In the genomic region with DNA sequence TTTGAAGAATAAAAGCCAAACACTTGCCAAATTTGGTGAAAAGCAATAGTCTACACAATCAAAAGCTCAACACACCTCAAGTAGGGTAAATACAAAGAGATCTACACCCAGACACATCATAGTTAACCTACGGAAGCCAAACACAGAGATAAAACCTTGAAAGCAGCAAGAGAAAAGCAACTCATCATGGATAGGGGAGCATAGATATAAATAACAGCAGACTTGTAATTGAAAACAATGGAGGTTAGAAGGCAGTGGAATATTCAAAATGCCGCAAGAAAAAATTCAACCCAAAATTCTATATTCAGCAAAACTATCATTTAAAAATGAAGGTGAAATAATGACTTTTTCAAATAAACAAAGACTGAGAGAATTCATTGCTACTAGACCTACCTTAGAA, we compare ENCODE assay signal across 17 cellular contexts.
DNase-seq lines count a peak whose midpoint lies in the region; ATAC-seq, FAIRE-seq and TF ChIP-seq lines count a peak whose summit lies in the region.
"Had no signal": no experiment of that assay in that cellular context is flagged by ENCODE, and none has a peak within 500 bp of the region (broad histone marks: within the 10 kb centered on the region; RNA-seq: fewer than 3 reads in every experiment).

No MANE protein-coding gene starts in this region.

- H3K27ac Mint-ChIP-seq in astrocyte (ENCODE audit: unreplicated experiment) = no peak overlapping the region
- H3K27ac Mint-ChIP-seq: CD4-positive, alpha-beta T cell; H9 had no signal

- H3K9me3 Mint-ChIP-seq in astrocyte (ENCODE audit: unreplicated experiment) = no peaks in the 10 kb centered on the region

- DNase-seq in NCI-H1092 treated with DMSO at 0.1 percent for 48 hours (lab: John Stamatoyannopoulos, UW) (peak; percentile 3), NCI-H1092 (lab: John Stamatoyannopoulos, UW) (no peak), astrocyte (ENCODE audit: low read depth) (no peak), omental fat pad (ENCODE audit: low spot score) (no peak)
- DNase-seq in activated naive CD4-positive, alpha-beta T cell treated with anti-CD3 and anti-CD28 coated beads, Interleukin-2, amount 50 U/mL, for 16 hours = no peak
- DNase-seq: ACHN; Calu3; CD4-positive, alpha-beta T cell; DMS 273 treated with DMSO at 0.1 percent for 48 hours; GOT3; H9 had no signal

- H3K4me3 Mint-ChIP-seq in astrocyte (ENCODE audit: unreplicated experiment) = no peak overlapping the region
- H3K4me3 Mint-ChIP-seq: CD4-positive, alpha-beta T cell; H9 had no signal

- TF ChIP-seq CTCF in HEK293 (tag by site-specific recombination; IDR thresholded peaks at IDR 0.05) (no peak), astrocyte (IDR thresholded peaks at IDR 0.05; ENCODE audit: insufficient read depth, low read depth, low read length) (no peak), omental fat pad (IDR thresholded peaks at IDR 0.05) (no peak)

- CTCF ChIA-PET in HEK293 (lab: Yijun Ruan, JAX) = no interaction called here

- POLR2A ChIA-PET in HEK293 (lab: Yijun Ruan, JAX) = no interaction called here

- no peak overlapping the region for H3K9ac ChIP-seq in astrocyte (ENCODE audit: low read length)
- H3K9ac ChIP-seq: BLaER1 treated with 17β-estradiol and CSF1 and Interleukin-3, amounts not matched to agents 10 nM and 100 nM had no signal

- no peaks in the 10 kb centered on the region for H3K79me2 ChIP-seq in astrocyte (ENCODE audit: insufficient read depth, low read length)

- peaks cover 21% of the 10 kb centered on the region for H3K36me3 Mint-ChIP-seq in astrocyte (ENCODE audit: low read depth, unreplicated experiment)

- H2AFZ ChIP-seq in astrocyte (ENCODE audit: low read depth, low read length) = no peak overlapping the region

- FAIRE-seq in astrocyte (lab: Jason Lieb, UNC) = peak; percentile 5
- FAIRE-seq: GM12891, HTR-8/SVneo had no signal

- H3K4me1 Mint-ChIP-seq in astrocyte (ENCODE audit: low read depth, unreplicated experiment) = peaks cover 7% of the 10 kb centered on the region
- H3K4me1 Mint-ChIP-seq: H9 had no signal

- no peak for ATAC-seq in SK-N-SH treated with all-trans-retinoic acid at 6 μM for 48 hours
- no peak for ATAC-seq in GM18519 (IDR thresholded peaks at IDR 0.05; ENCODE audit: low FRiP score, unreplicated experiment)
- ATAC-seq in omental fat pad (ENCODE audit: low FRiP score) = no peak

- H3K4me3 ChIP-seq in HEK293 (ENCODE audit: low read depth, low read length) = no peak overlapping the region
- no peak overlapping the region for H3K4me3 ChIP-seq in astrocyte (ENCODE audit: insufficient read depth, low read depth, low read length)
- H3K4me3 ChIP-seq: BLaER1 treated with 17β-estradiol and CSF1 and Interleukin-3, amounts not matched to agents 10 nM and 100 nM had no signal

- H3K27me3 ChIP-seq in astrocyte (ENCODE audit: insufficient read depth, low read length) = no peaks in the 10 kb centered on the region
- H3K27me3 ChIP-seq: BLaER1 treated with 17β-estradiol and CSF1 and Interleukin-3, amounts not matched to agents 10 nM and 100 nM had no signal

- no peaks in the 10 kb centered on the region for H4K20me1 ChIP-seq in astrocyte (ENCODE audit: insufficient read depth, low read length)
- H4K20me1 ChIP-seq: BLaER1 treated with 17β-estradiol and CSF1 and Interleukin-3, amounts not matched to agents 10 nM and 100 nM had no signal

- no peaks in the 10 kb centered on the region for H3K27me3 Mint-ChIP-seq in astrocyte (ENCODE audit: low read depth, unreplicated experiment)
- H3K27me3 Mint-ChIP-seq: CD4-positive, alpha-beta T cell had no signal

- H3K36me3 ChIP-seq in HEK293 (ENCODE audit: control insufficient read depth in 2 of 2, insufficient read depth in 1 of 2, low read length in 2 of 2) (peaks cover 0 to 4% of the 10 kb centered on the region in 2 experiments), astrocyte (ENCODE audit: insufficient read depth, low read length) (peaks cover 3% of the 10 kb centered on the region)

- no peak overlapping the region for H3K4me2 ChIP-seq in astrocyte (ENCODE audit: low read length)
- H3K4me2 ChIP-seq: BLaER1 treated with 17β-estradiol and CSF1 and Interleukin-3, amounts not matched to agents 10 nM and 100 nM had no signal

- H3K9me3 ChIP-seq in HEK293 (ENCODE audit: control insufficient read depth, insufficient read depth, low read depth, low read length) = no peaks in the 10 kb centered on the region
- H3K9me3 ChIP-seq in astrocyte (ENCODE audit: insufficient read depth, low read depth, low read length) = no peaks in the 10 kb centered on the region

- H3K4me1 ChIP-seq in HEK293 (ENCODE audit: control insufficient read depth, insufficient read depth, low read length) (no peaks in the 10 kb centered on the region), astrocyte (ENCODE audit: insufficient read depth, low read length) (peaks cover 4% of the 10 kb centered on the region)

- no peak overlapping the region for H3K27ac ChIP-seq in HEK293 (ENCODE audit: extremely low read depth, low read depth, low read length)
- no peak overlapping the region for H3K27ac ChIP-seq in astrocyte (ENCODE audit: low read depth, low read length)
- H3K27ac ChIP-seq: BLaER1 treated with 17β-estradiol and CSF1 and Interleukin-3, amounts not matched to agents 10 nM and 100 nM had no signal

TF ChIP-seq in HEK293, 187 proteins besides CTCF, POLR2A, EP300 and RAD21 (continues in another document):
- TF ChIP-seq, protein P1, sequence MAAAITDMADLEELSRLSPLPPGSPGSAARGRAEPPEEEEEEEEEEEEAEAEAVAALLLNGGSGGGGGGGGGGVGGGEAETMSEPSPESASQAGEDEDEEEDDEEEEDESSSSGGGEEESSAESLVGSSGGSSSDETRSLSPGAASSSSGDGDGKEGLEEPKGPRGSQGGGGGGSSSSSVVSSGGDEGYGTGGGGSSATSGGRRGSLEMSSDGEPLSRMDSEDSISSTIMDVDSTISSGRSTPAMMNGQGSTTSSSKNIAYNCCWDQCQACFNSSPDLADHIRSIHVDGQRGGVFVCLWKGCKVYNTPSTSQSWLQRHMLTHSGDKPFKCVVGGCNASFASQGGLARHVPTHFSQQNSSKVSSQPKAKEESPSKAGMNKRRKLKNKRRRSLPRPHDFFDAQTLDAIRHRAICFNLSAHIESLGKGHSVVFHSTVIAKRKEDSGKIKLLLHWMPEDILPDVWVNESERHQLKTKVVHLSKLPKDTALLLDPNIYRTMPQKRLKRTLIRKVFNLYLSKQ (tag by site-specific recombination; IDR thresholded peaks at IDR 0.05; ENCODE audit: borderline replicate concordance) = no peak
- TF ChIP-seq ZNF664 (tag by site-specific recombination; IDR thresholded peaks at IDR 0.05) = no peak
- no peak for TF ChIP-seq ZNF157 (tag by site-specific recombination; IDR thresholded peaks at IDR 0.05)
- TF ChIP-seq GFI1B (tag by site-specific recombination; IDR thresholded peaks at IDR 0.05) = no peak
- no peak for TF ChIP-seq ZSCAN23 (tag by site-specific recombination; IDR thresholded peaks at IDR 0.05)
- TF ChIP-seq ZNF544 (tag by site-specific recombination; IDR thresholded peaks at IDR 0.05) = no peak
- TF ChIP-seq ZNF311 (tag by site-specific recombination; IDR thresholded peaks at IDR 0.05; ENCODE audit: borderline replicate concordance) = peak; percentile 43; the same call in 1 of the 2 replicates
- TF ChIP-seq, protein P2, sequence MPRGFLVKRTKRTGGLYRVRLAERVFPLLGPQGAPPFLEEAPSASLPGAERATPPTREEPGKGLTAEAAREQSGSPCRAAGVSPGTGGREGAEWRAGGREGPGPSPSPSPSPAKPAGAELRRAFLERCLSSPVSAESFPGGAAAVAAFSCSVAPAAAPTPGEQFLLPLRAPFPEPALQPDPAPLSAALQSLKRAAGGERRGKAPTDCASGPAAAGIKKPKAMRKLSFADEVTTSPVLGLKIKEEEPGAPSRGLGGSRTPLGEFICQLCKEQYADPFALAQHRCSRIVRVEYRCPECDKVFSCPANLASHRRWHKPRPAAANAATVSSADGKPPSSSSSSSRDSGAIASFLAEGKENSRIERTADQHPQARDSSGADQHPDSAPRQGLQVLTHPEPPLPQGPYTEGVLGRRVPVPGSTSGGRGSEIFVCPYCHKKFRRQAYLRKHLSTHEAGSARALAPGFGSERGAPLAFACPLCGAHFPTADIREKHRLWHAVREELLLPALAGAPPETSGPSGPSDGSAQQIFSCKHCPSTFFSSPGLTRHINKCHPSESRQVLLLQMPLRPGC (tag by site-specific recombination; IDR thresholded peaks at IDR 0.05) = no peak

TF ChIP-seq in SK-N-SH treated with all-trans-retinoic acid at 6 μM for 48 hours, 23 proteins besides CTCF, POLR2A, EP300 and RAD21:
- TF ChIP-seq, protein P3, sequence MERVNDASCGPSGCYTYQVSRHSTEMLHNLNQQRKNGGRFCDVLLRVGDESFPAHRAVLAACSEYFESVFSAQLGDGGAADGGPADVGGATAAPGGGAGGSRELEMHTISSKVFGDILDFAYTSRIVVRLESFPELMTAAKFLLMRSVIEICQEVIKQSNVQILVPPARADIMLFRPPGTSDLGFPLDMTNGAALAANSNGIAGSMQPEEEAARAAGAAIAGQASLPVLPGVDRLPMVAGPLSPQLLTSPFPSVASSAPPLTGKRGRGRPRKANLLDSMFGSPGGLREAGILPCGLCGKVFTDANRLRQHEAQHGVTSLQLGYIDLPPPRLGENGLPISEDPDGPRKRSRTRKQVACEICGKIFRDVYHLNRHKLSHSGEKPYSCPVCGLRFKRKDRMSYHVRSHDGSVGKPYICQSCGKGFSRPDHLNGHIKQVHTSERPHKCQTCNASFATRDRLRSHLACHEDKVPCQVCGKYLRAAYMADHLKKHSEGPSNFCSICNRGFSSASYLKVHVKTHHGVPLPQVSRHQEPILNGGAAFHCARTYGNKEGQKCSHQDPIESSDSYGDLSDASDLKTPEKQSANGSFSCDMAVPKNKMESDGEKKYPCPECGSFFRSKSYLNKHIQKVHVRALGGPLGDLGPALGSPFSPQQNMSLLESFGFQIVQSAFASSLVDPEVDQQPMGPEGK (CRISPR knock-in tag; IDR thresholded peaks at IDR 0.05; ENCODE audit: borderline replicate concordance) = no peak
- TF ChIP-seq ZFP30 (CRISPR knock-in tag; IDR thresholded peaks at IDR 0.05) = peak; percentile 11; the same call in 1 of the 2 replicates
